In the genomic region with DNA sequence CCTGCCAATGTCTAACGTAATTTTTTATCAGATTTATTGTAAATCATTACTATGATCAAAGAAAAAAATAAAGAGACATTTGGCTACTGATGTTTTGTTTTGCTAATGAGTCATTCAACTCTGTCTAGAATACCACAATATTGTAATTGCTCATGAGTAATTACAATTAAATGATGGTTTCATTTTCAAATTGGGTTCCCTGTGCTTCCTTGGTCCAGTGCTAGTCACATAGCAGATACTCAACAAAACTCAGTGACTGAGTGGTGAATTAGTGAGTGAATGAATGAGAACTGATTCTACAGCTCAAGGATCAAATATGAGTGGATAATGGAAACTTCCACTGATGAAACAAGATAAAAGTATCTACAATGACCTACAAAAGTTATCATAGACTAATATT, we compare ENCODE assay signal across 21 cellular contexts.
DNase-seq lines count a peak whose midpoint lies in the region; ATAC-seq, FAIRE-seq and TF ChIP-seq lines count a peak whose summit lies in the region.
"Had no signal": no experiment of that assay in that cellular context is flagged by ENCODE, and none has a peak within 500 bp of the region (broad histone marks: within the 10 kb centered on the region; RNA-seq: fewer than 3 reads in every experiment).

No MANE protein-coding gene starts in this region.

- TF ChIP-seq CTCF in astrocyte of the cerebellum (IDR thresholded peaks at IDR 0.05; ENCODE audit: low read depth, low read length, missing control alignments), result no peak

- TF ChIP-seq POLR2A in GM12891 (IDR thresholded peaks at IDR 0.05; ENCODE audit: low read depth, low read length), result no peak

- peaks cover 2% of the 10 kb centered on the region for H3K27me3 Mint-ChIP-seq in activated CD8-positive, alpha-beta memory T cell treated with anti-CD3 and anti-CD28 coated beads, Interleukin-2, amount 10 ng/mL, durations not matched to agents 7 days and 5 days
- H3K27me3 Mint-ChIP-seq: activated naive CD8-positive, alpha-beta T cell treated with anti-CD3 and anti-CD28 coated beads, Interleukin-2, amount 10 ng/mL, durations not matched to agents 7 days and 5 days had no signal

- DNase-seq in astrocyte of the cerebellum (ENCODE audit: low read depth), result peak; percentile 8
- peak; percentile 40 for DNase-seq in renal cortical epithelial cell (ENCODE audit: low read depth)
- DNase-seq in GM12891 (ENCODE audit: insufficient read length, low spot score), result no peak
- DNase-seq in NCI-H1092 treated with DMSO at 0.1 percent for 48 hours (lab: John Stamatoyannopoulos, UW), result no peak
- no peak for DNase-seq in activated CD8-positive, alpha-beta memory T cell treated with anti-CD3 and anti-CD28 coated beads, Interleukin-2, amount 10 ng/mL, durations not matched to agents 7 days and 5 days
- DNase-seq: activated CD4-positive, alpha-beta T cell treated with anti-CD3 and anti-CD28 coated beads for 48 hours; activated naive CD8-positive, alpha-beta T cell treated with anti-CD3 and anti-CD28 coated beads, Interleukin-2, amount 10 ng/mL, durations not matched to agents 7 days and 5 days; brain microvascular endothelial cell; endodermal cell; immature natural killer cell; Kasumi-1; NCI-H524 treated with DMSO at 0.1 percent for 48 hours; stimulated activated CD4-positive, alpha-beta T cell treated with anti-CD3 and anti-CD28 coated beads, Interleukin-4, amount 100 ng/mL, for 1 hour; SW 1271 had no signal

- H3K9me3 Mint-ChIP-seq in activated CD8-positive, alpha-beta memory T cell treated with anti-CD3 and anti-CD28 coated beads, Interleukin-2, amount 10 ng/mL, durations not matched to agents 7 days and 5 days (ENCODE audit: low read depth), result no peaks in the 10 kb centered on the region
- H3K9me3 Mint-ChIP-seq: activated naive CD8-positive, alpha-beta T cell treated with anti-CD3 and anti-CD28 coated beads, Interleukin-2, amount 10 ng/mL, durations not matched to agents 7 days and 5 days; endodermal cell had no signal

- in situ Hi-C loops in astrocyte of the cerebellum (cut with HindIII; ENCODE audit: low sequenced_read_pairs), result no loop called here

- CTCF ChIA-PET in activated CD8-positive, alpha-beta memory T cell treated with anti-CD3 and anti-CD28 coated beads, Interleukin-2, amount 10 ng/mL, durations not matched to agents 7 days and 5 days (lab: Charles Lee), result no interaction called here

- no peaks in the 10 kb centered on the region for H3K36me3 Mint-ChIP-seq in activated CD8-positive, alpha-beta memory T cell treated with anti-CD3 and anti-CD28 coated beads, Interleukin-2, amount 10 ng/mL, durations not matched to agents 7 days and 5 days
- H3K36me3 Mint-ChIP-seq: activated naive CD8-positive, alpha-beta T cell treated with anti-CD3 and anti-CD28 coated beads, Interleukin-2, amount 10 ng/mL, durations not matched to agents 7 days and 5 days had no signal

- no peak overlapping the region for H3K4me3 Mint-ChIP-seq in activated CD8-positive, alpha-beta memory T cell treated with anti-CD3 and anti-CD28 coated beads, Interleukin-2, amount 10 ng/mL, durations not matched to agents 7 days and 5 days
- H3K4me3 Mint-ChIP-seq: activated naive CD8-positive, alpha-beta T cell treated with anti-CD3 and anti-CD28 coated beads, Interleukin-2, amount 10 ng/mL, durations not matched to agents 7 days and 5 days; endodermal cell; immature natural killer cell had no signal

- ATAC-seq in GM18867 (IDR thresholded peaks at IDR 0.05; ENCODE audit: unreplicated experiment) (peak; percentile 66), HG03378 (IDR thresholded peaks at IDR 0.05; ENCODE audit: unreplicated experiment) (peak; percentile 47)
- no peak for ATAC-seq in activated CD8-positive, alpha-beta memory T cell treated with anti-CD3 and anti-CD28 coated beads, Interleukin-2, amount 10 ng/mL, durations not matched to agents 7 days and 5 days

- FAIRE-seq in GM12891 (lab: Jason Lieb, UNC), result no peak
- FAIRE-seq: GM18507, GM19239, H54 had no signal

- no peak overlapping the region for H3K4me3 ChIP-seq in astrocyte of the cerebellum (ENCODE audit: low read depth, low read length)
- H3K4me3 ChIP-seq: coronary artery, lung had no signal

- no peaks in the 10 kb centered on the region for H3K4me1 Mint-ChIP-seq in activated CD8-positive, alpha-beta memory T cell treated with anti-CD3 and anti-CD28 coated beads, Interleukin-2, amount 10 ng/mL, durations not matched to agents 7 days and 5 days
- H3K4me1 Mint-ChIP-seq: activated naive CD8-positive, alpha-beta T cell treated with anti-CD3 and anti-CD28 coated beads, Interleukin-2, amount 10 ng/mL, durations not matched to agents 7 days and 5 days; endodermal cell; immature natural killer cell had no signal

- no peak overlapping the region for H3K27ac Mint-ChIP-seq in activated CD8-positive, alpha-beta memory T cell treated with anti-CD3 and anti-CD28 coated beads, Interleukin-2, amount 10 ng/mL, durations not matched to agents 7 days and 5 days
- H3K27ac Mint-ChIP-seq: activated naive CD8-positive, alpha-beta T cell treated with anti-CD3 and anti-CD28 coated beads, Interleukin-2, amount 10 ng/mL, durations not matched to agents 7 days and 5 days; endodermal cell; immature natural killer cell had no signal

TF ChIP-seq in GM12891, 5 proteins besides CTCF, POLR2A, EP300 and RAD21:
- TF ChIP-seq PAX5 (IDR thresholded peaks at IDR 0.05; ENCODE audit: insufficient read depth, low read length, severe bottlenecking) (no peak), TAF1 (IDR thresholded peaks at IDR 0.05; ENCODE audit: low read depth, low read length) (no peak), POLR2AphosphoS5 (IDR thresholded peaks at IDR 0.05; ENCODE audit: low read depth, low read length) (no peak), SPI1 (IDR thresholded peaks at IDR 0.05; ENCODE audit: low read depth, low read length) (no peak), POU2F2 (IDR thresholded peaks at IDR 0.05; ENCODE audit: low read depth, low read length) (no peak)

Comparison
In these comparisons a context has a peak if more than half of its experiments do, and no peak if none do; other contexts are left out.
1. DNase-seq: peak in astrocyte of the cerebellum (single experiment) and renal cortical epithelial cell (single experiment); none in GM12891 (single experiment), NCI-H1092 treated with DMSO at 0.1 percent for 48 hours (single experiment) and activated CD8-positive, alpha-beta memory T cell treated with anti-CD3 and anti-CD28 coated beads, Interleukin-2, amount 10 ng/mL, durations not matched to agents 7 days and 5 days (single experiment).